9 cellular contexts compared by ENCODE assay signal in the genomic region with DNA sequence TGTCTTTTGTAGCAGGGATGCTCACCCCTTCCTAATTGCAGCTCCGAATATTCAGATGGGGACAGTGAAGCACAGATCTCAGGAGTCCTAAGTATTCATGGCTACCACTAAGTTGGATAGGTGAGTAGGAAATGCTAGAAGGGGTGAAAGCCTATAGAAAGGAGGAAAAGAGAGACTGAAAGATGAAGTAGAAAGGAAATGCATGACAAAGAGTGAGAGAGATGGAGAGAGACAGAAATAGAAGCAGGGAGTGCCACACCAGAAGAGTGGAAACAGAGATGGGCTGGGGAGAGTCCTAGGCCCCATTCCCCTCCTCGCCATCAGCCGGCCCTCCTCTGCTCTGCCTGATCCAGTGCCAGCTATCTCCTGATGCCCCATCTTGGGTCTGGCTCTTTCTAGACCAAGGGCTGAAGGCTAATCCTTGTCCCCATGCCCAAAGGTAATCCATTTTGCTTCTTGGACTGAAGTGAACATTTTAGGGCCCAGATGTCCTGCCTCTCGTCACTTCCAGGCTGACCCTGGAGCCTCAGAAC. TPM values are rescaled to one million over a fixed set of nuclear protein-coding genes. Genes with fewer than 3 reads are reported as not detected.
A peak's percentile ranks its signal among the peaks of the same experiment; 100 is the strongest.
DNase-seq lines count a peak whose midpoint lies in the region; ATAC-seq, FAIRE-seq and TF ChIP-seq lines count a peak whose summit lies in the region.
"Had no signal": no experiment of that assay in that cellular context is flagged by ENCODE, and none has a peak within 500 bp of the region (broad histone marks: within the 10 kb centered on the region; RNA-seq: fewer than 3 reads in every experiment).

No MANE protein-coding gene starts in this region.

- peaks cover 45% of the 10 kb centered on the region for H3K4me1 ChIP-seq in A549

- no peaks in the 10 kb centered on the region for H3K9me3 ChIP-seq in A549

- TF ChIP-seq POLR2A in A549 (IDR thresholded peaks at IDR 0.05; ENCODE audit: low read length): no peak

- H3K27ac Mint-ChIP-seq in brain: peak overlapping the region; percentile 77 to 99 (median 98)
- H3K27ac Mint-ChIP-seq in naive B cell: peak overlapping the region; percentile 77 to 98 (median 95)

- H3K4me3 Mint-ChIP-seq in brain: peak overlapping the region; percentile 82 to 89 (median 85)
- H3K4me3 Mint-ChIP-seq in naive B cell: peak overlapping the region in 6 of 8 donors; percentile 70 to 97 (median 94)

- no peak for TF ChIP-seq RAD21 in A549 (conservative IDR thresholded peaks at IDR 0.05 in 1 of 2, IDR thresholded peaks at IDR 0.05 in 1 of 2)

- TF ChIP-seq CTCF in A549 (IDR thresholded peaks at IDR 0.05) (no peak), HFF-Myc (IDR thresholded peaks at IDR 0.05; ENCODE audit: low read depth, low read length, missing control alignments) (no peak), brain (conservative IDR thresholded peaks at IDR 0.05) (no peak)

- CTCF ChIA-PET in A549 (lab: Yijun Ruan, JAX): interaction anchor here (1.5 to 7.6 kb wide), 7 partner anchors 8 to 122 kb away, joined by 4 to 52 read pairs (median 18); no protein-coding TSS in a partner anchor

- ATAC-seq in A549 (no peak), naive B cell (ENCODE audit: low read depth in 2 of 2) (no peak)

- H3K4me2 ChIP-seq in A549: peak overlapping the region; percentile 98

- H3K4me1 Mint-ChIP-seq in brain (peaks cover 80% of the 10 kb centered on the region), naive B cell (peaks cover 36 to 64% (median 57%) of the 10 kb centered on the region in 3 donors)

- peak overlapping the region in 1 of 2 experiments; percentile 96; a peak in 3 of 6 replicates for H3K27ac ChIP-seq in A549

- peaks cover 6% of the 10 kb centered on the region for H3K27me3 Mint-ChIP-seq in brain
- H3K27me3 Mint-ChIP-seq in naive B cell: no peaks in the 10 kb centered on the region

- H3K4me3 ChIP-seq in A549 (no peak overlapping the region), HFF-Myc (replicated peaks; ENCODE audit: low read depth, low read length) (peak overlapping the region; percentile 93)

- DNase-seq in A549 (ENCODE audit: low read depth in 1 of 2, low spot score in 1 of 2): no peak
- no peak for DNase-seq in HFF-Myc (ENCODE audit: extremely low read depth, low read depth)
- DNase-seq in naive B cell: no peak
- DNase-seq in germinal center (ENCODE audit: low spot score): no peak
- DNase-seq in SHP77 treated with DMSO at 0.1 percent for 48 hours (lab: John Stamatoyannopoulos, UW): no peak
- DNase-seq in DMS153 (lab: John Stamatoyannopoulos, UW): no peak
- DNase-seq in HUDEP-2 (lab: John Stamatoyannopoulos, UW; ENCODE audit: unreplicated experiment in 76 of 76): no peak

- POLR2A ChIA-PET in A549 (lab: Yijun Ruan, JAX): no interaction called here

- H3K9me3 Mint-ChIP-seq in brain: no peaks in the 10 kb centered on the region
- H3K9me3 Mint-ChIP-seq in naive B cell: no peaks in the 10 kb centered on the region

- 86% methylated on average over 4 of the region's 4 CpGs for WGBS in A549 (ENCODE audit: missing lambda C conversion rate)

- H3K36me3 Mint-ChIP-seq in brain (peaks cover 10% of the 10 kb centered on the region), naive B cell (no peaks in the 10 kb centered on the region)

- no peak for TF ChIP-seq EP300 in A549 (IDR thresholded peaks at IDR 0.05)

- FAIRE-seq in A549 (lab: Jason Lieb, UNC): no peak
- FAIRE-seq: HTR-8/SVneo had no signal

TF ChIP-seq in A549, 52 proteins besides CTCF, POLR2A, EP300 and RAD21 (continues in another document):
- TF ChIP-seq KDM1A (IDR thresholded peaks at IDR 0.05; ENCODE audit: low read depth) (no peak), MAZ (IDR thresholded peaks at IDR 0.05; ENCODE audit: borderline replicate concordance, low read depth, low read length) (no peak), PHF8 (IDR thresholded peaks at IDR 0.05; ENCODE audit: borderline replicate concordance, low read depth) (no peak), RCOR1 (IDR thresholded peaks at IDR 0.05; ENCODE audit: low read depth, low read length) (no peak), NPAS2 (CRISPR knock-in tag; IDR thresholded peaks at IDR 0.05; ENCODE audit: borderline replicate concordance) (no peak), E2F6 (IDR thresholded peaks at IDR 0.05; ENCODE audit: borderline replicate concordance, low read depth) (no peak), ATOH8 (CRISPR knock-in tag; IDR thresholded peaks at IDR 0.05; ENCODE audit: low read depth) (no peak), FOSB (CRISPR knock-in tag; IDR thresholded peaks at IDR 0.05) (no peak), FOXS1 (CRISPR knock-in tag; IDR thresholded peaks at IDR 0.05) (no peak), CHD4 (IDR thresholded peaks at IDR 0.05; ENCODE audit: borderline replicate concordance) (no peak), ELK1 (IDR thresholded peaks at IDR 0.05; ENCODE audit: low read depth, low read length) (no peak), ZNF302 (CRISPR knock-in tag; IDR thresholded peaks at IDR 0.05) (no peak), ZC3H11A (IDR thresholded peaks at IDR 0.05) (no peak), GATA3 (IDR thresholded peaks at IDR 0.05; ENCODE audit: borderline replicate concordance) (no peak), HOXB13 (CRISPR knock-in tag; IDR thresholded peaks at IDR 0.05; ENCODE audit: low read depth) (no peak), RARB (CRISPR knock-in tag; IDR thresholded peaks at IDR 0.05) (no peak)

RNA-seq across cellular contexts. Expression of gene PEA15, which starts 2.0 kb away (rescaled TPM):
- polyA plus RNA-seq in A549 (2011; rRNA removed) (115 and 130 TPM in 2 replicates), A549 (2017; fragmentation: RNase III; extraction: RNeasy Plus Mini Kit Qiagen cat#74134 plus additional on column Dnase treatment) (136 to 157 TPM (median 150 TPM) in 3 replicates), brain (ENCODE audit: insufficient read depth, low read depth, low replicate concordance) (772 TPM), naive B cell (ENCODE audit: low read depth in 6 of 6) (10 to 100 TPM; 11.2 to 21.6 (median 14.4) TPM)
- polyA plus RNA-seq in A549 (2012; cell fraction: cytosol; rRNA removed): 149 and 158 TPM in 2 replicates
- 53.6 and 58.6 TPM in 2 replicates for polyA plus RNA-seq in A549 (2012; cell fraction: nucleus; rRNA removed)
- polyA minus RNA-seq in A549 (2011; rRNA and poly(A)+ RNA removed): 73.9 and 80.8 TPM in 2 replicates

RNA-seq across cellular contexts. Expression of gene CASQ1, which starts 16.8 kb away (rescaled TPM):
- polyA plus RNA-seq in A549 (2011; rRNA removed) (0.04 and 0.08 TPM in 2 replicates), A549 (2017; fragmentation: RNase III; extraction: RNeasy Plus Mini Kit Qiagen cat#74134 plus additional on column Dnase treatment) (0.04 TPM in 1 of 3 replicates, not detected in the others), brain (ENCODE audit: insufficient read depth, low read depth, low replicate concordance) (4.6 TPM), naive B cell (ENCODE audit: low read depth in 6 of 6) (not detected)
- polyA plus RNA-seq in A549 (2012; cell fraction: cytosol; rRNA removed): not detected in 2 replicates
- polyA plus RNA-seq in A549 (2012; cell fraction: nucleus; rRNA removed): not detected in 2 replicates
- polyA minus RNA-seq in A549 (2011; rRNA and poly(A)+ RNA removed): 0.41 TPM in 1 of 2 replicates, not detected in the other

RNA-seq across cellular contexts. Expression of gene DCAF8, which starts 55.2 kb away (rescaled TPM):
- 103 and 113 TPM in 2 replicates for polyA plus RNA-seq in A549 (2011; rRNA removed)
- 47.7 TPM in 2 replicates for polyA plus RNA-seq in A549 (2012; cell fraction: cytosol; rRNA removed)
- polyA plus RNA-seq in A549 (2012; cell fraction: nucleus; rRNA removed): 192 and 224 TPM in 2 replicates
- polyA plus RNA-seq in A549 (2017; fragmentation: RNase III; extraction: RNeasy Plus Mini Kit Qiagen cat#74134 plus additional on column Dnase treatment): 67.4 to 69.8 TPM (median 69.8 TPM) in 3 replicates
- polyA minus RNA-seq in A549 (2011; rRNA and poly(A)+ RNA removed): 85.5 and 94.8 TPM in 2 replicates
- polyA plus RNA-seq in brain (ENCODE audit: insufficient read depth, low read depth, low replicate concordance): 55.2 TPM
- polyA plus RNA-seq in naive B cell (ENCODE audit: low read depth in 6 of 6): 10 to 100 TPM; 39.1 to 61.5 (median 54.3) TPM

RNA-seq across cellular contexts. Expression of gene ATP1A4, which starts 55.8 kb away (rescaled TPM):
- not detected in 2 replicates for polyA plus RNA-seq in A549 (2011; rRNA removed)
- not detected in 2 replicates for polyA plus RNA-seq in A549 (2012; cell fraction: cytosol; rRNA removed)
- polyA plus RNA-seq in A549 (2012; cell fraction: nucleus; rRNA removed): not detected in 2 replicates
- polyA plus RNA-seq in A549 (2017; fragmentation: RNase III; extraction: RNeasy Plus Mini Kit Qiagen cat#74134 plus additional on column Dnase treatment): not detected in 3 replicates
- not detected in 2 replicates for polyA minus RNA-seq in A549 (2011; rRNA and poly(A)+ RNA removed)
- polyA plus RNA-seq in brain (ENCODE audit: insufficient read depth, low read depth, low replicate concordance): not detected
- not detected for polyA plus RNA-seq in naive B cell (ENCODE audit: low read depth in 6 of 6)
